In the genomic region with DNA sequence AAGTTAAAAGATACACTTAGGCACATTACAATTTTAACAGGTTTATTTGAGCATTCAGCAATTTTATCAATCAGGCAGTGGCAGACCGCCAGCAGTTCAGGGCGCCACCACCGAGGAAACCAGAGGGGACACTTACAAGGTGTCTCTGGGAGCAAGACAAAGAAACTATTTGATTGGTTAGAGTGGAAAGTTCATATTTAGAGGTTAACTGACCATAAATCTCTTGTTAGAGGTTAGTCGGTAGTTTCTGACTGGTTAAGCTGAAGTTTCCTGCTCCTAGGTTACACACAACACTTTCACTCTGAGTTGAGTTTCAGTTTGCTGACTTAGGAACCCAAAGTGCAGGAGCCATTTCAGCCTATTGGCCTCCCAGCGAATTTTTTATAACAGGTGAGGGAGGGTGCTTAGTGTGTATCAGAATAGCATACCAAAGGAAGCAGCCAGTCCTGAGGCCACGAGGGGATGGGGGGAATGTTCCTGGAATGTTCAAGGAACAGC, we compare ENCODE assay signal across 9 cellular contexts. TPM values are rescaled to one million over a fixed set of nuclear protein-coding genes. Genes with fewer than 3 reads are reported as not detected.
DNase-seq lines count a peak whose midpoint lies in the region; ATAC-seq, FAIRE-seq and TF ChIP-seq lines count a peak whose summit lies in the region.
"Had no signal": no experiment of that assay in that cellular context is flagged by ENCODE, and none has a peak within 500 bp of the region (broad histone marks: within the 10 kb centered on the region; RNA-seq: fewer than 3 reads in every experiment).

No MANE protein-coding gene starts in this region.

- H3K4me3 Mint-ChIP-seq in T-helper 1 cell treated with Interleukin-12 subunit alpha and Interleukin-12 subunit beta and Interleukin-4 antibody, amounts not matched to agents 30 μg/mL and 1 μg/mL, for 36 hours: peak overlapping the region; percentile 72

- no peaks in the 10 kb centered on the region for H3K27me3 ChIP-seq in pancreas

- H3K4me1 ChIP-seq in pancreas: no peaks in the 10 kb centered on the region

- peak overlapping the region; percentile 86 for H3K27ac Mint-ChIP-seq in T-helper 1 cell treated with Interleukin-12 subunit alpha and Interleukin-12 subunit beta and Interleukin-4 antibody, amounts not matched to agents 30 μg/mL and 1 μg/mL, for 36 hours

- H3K36me3 Mint-ChIP-seq in T-helper 1 cell treated with Interleukin-12 subunit alpha and Interleukin-12 subunit beta and Interleukin-4 antibody, amounts not matched to agents 30 μg/mL and 1 μg/mL, for 36 hours (ENCODE audit: low read depth): peaks cover 17% of the 10 kb centered on the region

- no peak overlapping the region for H3K27ac ChIP-seq in pancreas
- H3K27ac ChIP-seq: skin epidermis had no signal

- peaks cover 44% of the 10 kb centered on the region for H3K4me1 Mint-ChIP-seq in T-helper 1 cell treated with Interleukin-12 subunit alpha and Interleukin-12 subunit beta and Interleukin-4 antibody, amounts not matched to agents 30 μg/mL and 1 μg/mL, for 36 hours (ENCODE audit: low read depth)

- ATAC-seq in GM18907 (IDR thresholded peaks at IDR 0.05; ENCODE audit: unreplicated experiment) (peak; percentile 66), HG02610 (IDR thresholded peaks at IDR 0.05; ENCODE audit: unreplicated experiment) (peak; percentile 80), pancreas (peak; percentile 28 to 65 (median 55))

- TF ChIP-seq CTCF in pancreas (IDR thresholded peaks at IDR 0.05): no peak

- no peaks in the 10 kb centered on the region for H3K36me3 ChIP-seq in pancreas

- H3K27me3 Mint-ChIP-seq in T-helper 1 cell treated with Interleukin-12 subunit alpha and Interleukin-12 subunit beta and Interleukin-4 antibody, amounts not matched to agents 30 μg/mL and 1 μg/mL, for 36 hours (ENCODE audit: low read depth): no peaks in the 10 kb centered on the region

- intact Hi-C loops in pancreas (cut with DNase I): no loop called here

- 17 to 20% methylated on average over 6 of the region's 6 CpGs for WGBS in pancreas, 2 donors

- no peak overlapping the region for H3K4me3 ChIP-seq in pancreas
- H3K4me3 ChIP-seq: skin epidermis had no signal

- H3K9me3 ChIP-seq in pancreas: no peaks in the 10 kb centered on the region

- no peak for FAIRE-seq in pancreas (lab: Jason Lieb, UNC)

- H3K9me3 Mint-ChIP-seq in T-helper 1 cell treated with Interleukin-12 subunit alpha and Interleukin-12 subunit beta and Interleukin-4 antibody, amounts not matched to agents 30 μg/mL and 1 μg/mL, for 36 hours: no peaks in the 10 kb centered on the region

- DNase-seq in pancreas (peak in 1 of 6 donors; percentile 57), iPS-NIHi7 (ENCODE audit: extremely low spot score) (no peak), hypothalamus (lab: John Stamatoyannopoulos, UW) (no peak), LoVo (ENCODE audit: low spot score) (no peak)
- DNase-seq in effector CD4-positive, alpha-beta T cell: no peak

RNA-seq across cellular contexts. Expression of gene PVRIG, which starts 10.8 kb away (rescaled TPM):
- under 1 TPM in 2 of 6 donors, not detected in 4; 0.22 to 0.34 TPM for total RNA-seq in pancreas
- under 1 TPM in 1 of 2 donors, not detected in 1; 0.09 TPM for polyA plus RNA-seq in pancreas

RNA-seq across cellular contexts. Expression of gene STAG3, which starts 31.2 kb away (rescaled TPM):
- total RNA-seq in pancreas: 1 to 10 TPM in 2 of 6 donors, under 1 TPM in 4; 0.19 to 1.2 (median 0.94) TPM
- under 1 TPM; 0.99 TPM for polyA plus RNA-seq in pancreas

RNA-seq across cellular contexts. Expression of gene GPC2, which starts 31.8 kb away (rescaled TPM):
- total RNA-seq in pancreas: 1 to 10 TPM in 1 of 6 donors, under 1 TPM in 5; 0.12 to 2.5 (median 0.51) TPM
- under 1 TPM; 0.59 to 0.68 TPM for polyA plus RNA-seq in pancreas

RNA-seq across cellular contexts. Expression of gene GAL3ST4, which starts 40.5 kb away (rescaled TPM):
- total RNA-seq in pancreas: 1 to 10 TPM in 2 of 6 donors, under 1 TPM in 4; 0.28 to 8.9 (median 0.69) TPM
- under 1 TPM; 0.45 to 0.65 TPM for polyA plus RNA-seq in pancreas

RNA-seq across cellular contexts. Expression of gene TRAPPC14, which starts 50.4 kb away (rescaled TPM):
- 10 to 100 TPM in 2 of 6 donors, 1 to 10 TPM in 4; 5.1 to 15.7 (median 8.8) TPM for total RNA-seq in pancreas
- 10 to 100 TPM; 32.1 to 34.6 TPM for polyA plus RNA-seq in pancreas
